29 cellular contexts compared by ENCODE assay signal in the genomic region with DNA sequence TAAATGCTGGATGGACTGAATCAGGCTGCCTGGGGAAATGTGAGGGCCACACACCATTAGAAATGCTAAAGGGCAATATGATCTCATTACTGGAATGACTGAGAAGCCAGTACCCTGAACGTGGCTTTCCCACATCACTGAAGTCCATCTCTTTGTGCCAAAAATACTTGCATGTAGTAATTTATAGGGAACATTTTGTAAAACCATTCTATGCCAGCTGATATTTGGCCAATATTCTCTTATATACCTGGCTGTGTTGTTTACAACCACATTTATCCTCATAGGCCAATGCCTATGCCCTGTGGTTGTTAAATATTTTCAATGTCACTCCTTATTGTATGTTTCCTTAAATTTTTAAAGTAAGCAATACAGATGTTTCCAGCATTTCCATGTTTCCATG.
"Had no signal": no experiment of that assay in that cellular context is flagged by ENCODE, and none has a peak within 500 bp of the region (broad histone marks: within the 10 kb centered on the region; RNA-seq: fewer than 3 reads in every experiment).

No MANE protein-coding gene starts in this region.

- H3K4me1 ChIP-seq: SJCRH30 had no signal

- H3K4me3 ChIP-seq: breast epithelium, K562, SJCRH30 had no signal

- DNase-seq: activated CD4-positive, alpha-beta memory T cell treated with anti-CD3 and anti-CD28 coated beads, Interleukin-2, amount 10 ng/mL, durations not matched to agents 7 days and 5 days; activated CD4-positive, alpha-beta T cell treated with anti-CD3 and anti-CD28 coated beads for 36 hours; activated CD4-positive, alpha-beta T cell treated with anti-CD3 and anti-CD28 coated beads, Interleukin-2, amount 50 U/mL, for 1 hour; activated gamma-delta T cell treated with Interleukin-2 at 50 U/mL for 16 hours; activated naive CD4-positive, alpha-beta T cell treated with anti-CD3 and anti-CD28 coated beads, Interleukin-2, amount 10 ng/mL, durations not matched to agents 7 days and 5 days; activated naive CD8-positive, alpha-beta T cell treated with anti-CD3 and anti-CD28 coated beads for 36 hours; activated T-cell treated with anti-CD3 and anti-CD28 coated beads for 4 hours; activated T-cell treated with anti-CD3 and anti-CD28 coated beads, Interleukin-2, amount 50 U/mL, for 72 hours; anterior cingulate cortex; central memory CD4-positive, alpha-beta T cell; Karpas-422; NCI-H1105 treated with DMSO at 0.1 percent for 48 hours; NCI-H1436 treated with DMSO at 0.1 percent for 48 hours; NCI-H187 treated with DMSO at 0.1 percent for 48 hours; NCI-H2227 treated with DMSO at 0.1 percent for 48 hours; NCI-H446 treated with DMSO at 0.1 percent for 48 hours; NCI-H526; NCI-H774; NK-92 treated with Interleukin-12 subunit alpha and Interleukin-12 subunit beta, amount 100 ng/mL, for 24 hours; OCI-M1; Right ventricle myocardium superior; SK-N-SH; T-helper 1 cell; WERI-Rb-1 had no signal

- ATAC-seq: activated CD4-positive, alpha-beta T cell treated with anti-CD3 and anti-CD28 coated beads for 36 hours; activated T-cell treated with anti-CD3 and anti-CD28 coated beads, Interleukin-2, amount 50 U/mL, for 72 hours; K562; Panc1 had no signal

- H3K27ac ChIP-seq: breast epithelium, RWPE1, SJCRH30, WERI-Rb-1 had no signal

- H3K36me3 ChIP-seq: breast epithelium, SJCRH30, WERI-Rb-1 had no signal

- H3K27me3 ChIP-seq: breast epithelium, SJCRH30 had no signal

- H3K9me3 ChIP-seq: breast epithelium, SJCRH30, SK-N-SH had no signal
